In the genomic region with DNA sequence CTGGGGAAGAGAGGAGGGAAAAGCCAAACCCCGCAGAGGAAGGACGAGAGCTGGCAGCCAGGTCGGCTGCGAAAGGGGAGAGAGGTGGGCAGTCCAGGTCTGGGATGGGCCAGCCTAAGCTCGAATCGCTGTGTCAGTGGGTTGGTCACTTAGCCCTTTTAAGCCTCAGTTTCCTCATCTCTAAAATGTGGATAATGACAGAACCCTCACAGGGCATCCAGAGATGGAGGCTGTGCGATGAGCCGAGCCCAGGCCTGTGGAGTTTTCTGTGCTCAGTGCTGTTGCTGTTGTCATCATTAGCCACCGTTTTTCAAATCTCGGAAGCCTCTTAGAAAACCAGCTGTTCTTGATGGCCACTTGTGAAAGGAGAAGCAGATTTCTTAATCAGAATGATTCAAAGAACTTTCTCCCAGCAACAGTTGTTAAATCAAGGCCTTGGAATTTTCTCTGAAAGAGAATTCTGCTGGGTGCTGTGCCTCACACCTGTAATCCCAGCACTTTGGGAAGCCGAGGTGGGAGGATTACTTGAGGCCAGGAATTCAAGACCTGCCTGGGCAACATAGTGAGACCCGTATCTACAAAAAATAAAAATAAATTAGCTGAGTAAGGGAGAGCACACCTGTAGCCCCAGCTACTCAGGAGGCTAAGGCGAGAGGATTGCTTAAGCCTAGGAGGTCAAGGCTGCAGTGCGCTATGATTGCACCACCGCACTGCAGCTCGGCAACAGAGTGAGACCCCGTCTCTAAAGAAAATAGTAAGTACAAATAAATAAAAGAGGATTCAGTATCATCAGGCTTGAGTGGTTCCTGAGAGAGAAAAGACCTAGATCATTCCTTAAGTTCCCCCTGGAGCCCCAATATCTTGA, we compare ENCODE assay signal across 1 cellular context.
A peak's percentile ranks its signal among the peaks of the same experiment; 100 is the strongest.
TF ChIP-seq lines count a peak whose summit lies in the region.

No MANE protein-coding gene starts in this region.

TF ChIP-seq in K562, 482 proteins besides CTCF, POLR2A, EP300 and RAD21:
- 0 out of 2 replicates have a peak, but pooled peaks have one; percentile 0 for TF ChIP-seq L3MBTL2 (IDR thresholded peaks at IDR 0.05)
- TF ChIP-seq MED1 (CRISPR knock-in tag; IDR thresholded peaks at IDR 0.05; ENCODE audit: borderline replicate concordance): no peak
- no peak for TF ChIP-seq NKRF (IDR thresholded peaks at IDR 0.05; ENCODE audit: borderline replicate concordance)
- no peak for TF ChIP-seq ZKSCAN8 (CRISPR knock-in tag; IDR thresholded peaks at IDR 0.05)
- TF ChIP-seq SIN3A (IDR thresholded peaks at IDR 0.05; ENCODE audit: borderline replicate concordance in 2 of 2, control insufficient read depth in 1 of 2, low read depth in 2 of 2, low read length in 2 of 2): no peak
- TF ChIP-seq TSC22D4 (tag; IDR thresholded peaks at IDR 0.05): no peak
